29 cellular contexts compared by ENCODE assay signal in the genomic region with DNA sequence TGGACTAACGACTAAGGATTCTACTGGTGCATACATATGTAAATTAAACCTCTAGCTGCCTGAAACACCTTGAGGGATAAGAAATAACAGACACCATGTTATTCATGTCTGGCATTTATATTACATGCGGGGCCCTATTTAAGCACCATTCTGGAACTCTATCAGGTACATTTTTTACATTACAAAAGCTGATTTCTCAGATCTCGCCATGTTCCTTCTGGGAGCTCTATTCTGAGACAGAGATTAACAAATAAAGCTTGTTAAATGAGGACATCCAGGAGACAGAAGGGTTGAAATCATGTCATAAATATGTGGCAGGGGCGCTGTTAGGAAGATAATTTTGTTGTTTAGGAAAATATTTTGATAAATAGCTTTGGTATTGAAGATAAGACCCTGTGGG.
DNase-seq lines count a peak whose midpoint lies in the region.
"Had no signal": no experiment of that assay in that cellular context is flagged by ENCODE, and none has a peak within 500 bp of the region (broad histone marks: within the 10 kb centered on the region; RNA-seq: fewer than 3 reads in every experiment).

No MANE protein-coding gene starts in this region.

- no peak overlapping the region for H3K18ac ChIP-seq in trophoblast cell (ENCODE audit: low read length)

- H2BK120ac ChIP-seq in trophoblast cell (ENCODE audit: insufficient read depth, low read length, poor library complexity) = no peak overlapping the region

- no peak overlapping the region for H3K9ac ChIP-seq in trophoblast cell (ENCODE audit: low read length)
- H3K9ac ChIP-seq: BLaER1; BLaER1 treated with 17β-estradiol and CSF1 and Interleukin-3, amounts not matched to agents 10 nM and 100 nM had no signal

- H3K4ac ChIP-seq in trophoblast cell (ENCODE audit: low read depth, low read length) = no peak overlapping the region

- H3K4me3 ChIP-seq in trophoblast cell (ENCODE audit: low read depth, low read length) = no peak overlapping the region
- H3K4me3 ChIP-seq: A549; BLaER1; BLaER1 treated with 17β-estradiol and CSF1 and Interleukin-3, amounts not matched to agents 10 nM and 100 nM had no signal

- H3K14ac ChIP-seq in trophoblast cell (ENCODE audit: low read length) = no peak overlapping the region

- no peak overlapping the region for H4K12ac ChIP-seq in trophoblast cell (ENCODE audit: low read depth, low read length)

- no peaks in the 10 kb centered on the region for H3K79me2 ChIP-seq in trophoblast cell (ENCODE audit: control insufficient read depth, insufficient read depth, low read length, poor library complexity)

- no peaks in the 10 kb centered on the region for H3K27me3 ChIP-seq in trophoblast cell (ENCODE audit: insufficient read depth, low read length)
- H3K27me3 ChIP-seq: BLaER1; BLaER1 treated with 17β-estradiol and CSF1 and Interleukin-3, amounts not matched to agents 10 nM and 100 nM had no signal

- no peaks in the 10 kb centered on the region for H3K36me3 ChIP-seq in trophoblast cell (ENCODE audit: control insufficient read depth in 1 of 2, insufficient read depth in 2 of 2, low read length in 2 of 2)
- H3K36me3 ChIP-seq: BE2C; BLaER1; BLaER1 treated with 17β-estradiol and CSF1 and Interleukin-3, amounts not matched to agents 10 nM and 100 nM had no signal

- H2BK5ac ChIP-seq in trophoblast cell (ENCODE audit: low read depth, low read length, poor library complexity) = no peak overlapping the region

- H3K4me2 ChIP-seq in trophoblast cell (ENCODE audit: low read length) = no peak overlapping the region
- H3K4me2 ChIP-seq: A549; BLaER1; BLaER1 treated with 17β-estradiol and CSF1 and Interleukin-3, amounts not matched to agents 10 nM and 100 nM had no signal

- no peak overlapping the region for H2AFZ ChIP-seq in trophoblast cell (ENCODE audit: insufficient read depth, low read length, poor library complexity)

- no peak overlapping the region for H3K23ac ChIP-seq in trophoblast cell (ENCODE audit: low read length)

- H3K27ac ChIP-seq in trophoblast cell (ENCODE audit: low read depth, low read length) = no peak overlapping the region
- H3K27ac ChIP-seq: 22Rv1; A549; BLaER1; BLaER1 treated with 17β-estradiol and CSF1 and Interleukin-3, amounts not matched to agents 10 nM and 100 nM; C4-2B had no signal

- H3K79me1 ChIP-seq in trophoblast cell (ENCODE audit: low read length) = no peaks in the 10 kb centered on the region

- H2BK12ac ChIP-seq in trophoblast cell (ENCODE audit: low read length) = no peak overlapping the region

- no peak overlapping the region for H4K8ac ChIP-seq in trophoblast cell (ENCODE audit: low read depth, low read length)

- H2AK5ac ChIP-seq in trophoblast cell (ENCODE audit: low read length) = no peak overlapping the region

- H4K91ac ChIP-seq in trophoblast cell (ENCODE audit: low read depth, low read length) = no peak overlapping the region

- no peaks in the 10 kb centered on the region for H3K9me3 ChIP-seq in trophoblast cell (ENCODE audit: insufficient read depth, low read depth, low read length)
- H3K9me3 ChIP-seq: BE2C, BLaER1 had no signal

- WGBS in trophoblast cell (ENCODE audit: extremely low coverage, insufficient coverage, insufficient read length) = 100% methylated on average over 1 of the region's 4 CpGs

- H3K4me1 ChIP-seq in trophoblast cell (ENCODE audit: control insufficient read depth in 1 of 2, insufficient read depth in 2 of 2, low read length in 2 of 2) = no peaks in the 10 kb centered on the region
- H3K4me1 ChIP-seq: A549; BE2C; BLaER1; BLaER1 treated with 17β-estradiol and CSF1 and Interleukin-3, amounts not matched to agents 10 nM and 100 nM; Caco-2 had no signal

- DNase-seq in amniotic epithelial cell (ENCODE audit: low read depth) = peak; percentile 33
- peak; percentile 74 to 95 for DNase-seq in trophoblast cell
- DNase-seq in amygdala (lab: John Stamatoyannopoulos, UW) = no peak
- no peak for DNase-seq in NCI-H2081 treated with DMSO at 0.1 percent for 48 hours (lab: John Stamatoyannopoulos, UW)
- DNase-seq: 8988T; ACHN; AML-193; BE2C; C1 segment of cervical spinal cord; Caco-2; Calu3; CD4-positive, alpha-beta memory T cell; CD4-positive, alpha-beta T cell; CD4-positive, CD25-positive, alpha-beta regulatory T cell; CD8-positive, alpha-beta memory T cell; CD8-positive, alpha-beta T cell; COR-L47; DMS 273 treated with DMSO at 0.1 percent for 48 hours; DMS153; DMS53; DMS79; DMS79 treated with DMSO at 0.1 percent for 48 hours; DND-41; EL had no signal

Comparison
In these comparisons a context has a peak if more than half of its experiments do, and no peak if none do; other contexts are left out.
1. DNase-seq: peak in amniotic epithelial cell (single experiment) and trophoblast cell (2 of 2); none in amygdala (0 of 56) and NCI-H2081 treated with DMSO at 0.1 percent for 48 hours (single experiment).